Comparison of ENCODE assay signal across 8 cellular contexts in the genomic region with DNA sequence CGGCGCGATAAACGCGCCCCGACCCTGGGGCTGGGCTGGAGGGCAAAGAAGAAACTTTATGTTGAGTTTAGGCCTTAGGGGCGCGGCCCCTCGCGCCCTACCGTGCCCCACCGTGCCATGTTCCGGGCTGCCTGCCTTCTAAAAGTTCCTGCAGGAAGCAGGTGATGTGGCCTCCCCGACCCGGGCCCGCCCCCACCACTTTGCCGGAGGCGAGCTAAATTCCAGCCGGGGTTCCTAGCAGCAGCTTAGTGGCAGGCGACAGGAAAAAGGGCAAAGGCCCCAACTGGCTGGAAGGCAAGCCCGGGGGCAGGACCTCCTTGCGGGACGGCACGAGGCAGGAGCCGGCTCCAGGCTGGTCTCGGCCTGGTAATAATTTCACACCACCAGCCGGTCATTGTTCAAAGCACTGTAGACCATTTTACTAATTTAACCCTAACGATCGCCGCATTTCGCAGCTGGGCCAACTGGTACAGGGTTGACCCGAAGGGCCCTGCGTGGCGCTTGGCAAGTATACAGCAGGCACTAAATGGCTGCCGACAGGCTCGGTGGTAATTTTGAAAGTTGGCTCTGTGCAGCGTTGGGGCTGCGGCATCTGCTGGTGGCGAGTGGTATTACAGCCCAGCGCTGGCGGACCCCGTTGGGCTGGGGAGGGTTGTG. TPM values are rescaled to one million over a fixed set of nuclear protein-coding genes. Genes with fewer than 3 reads are reported as not detected.
DNase-seq lines count a peak whose midpoint lies in the region; ATAC-seq and TF ChIP-seq lines count a peak whose summit lies in the region.

No MANE protein-coding gene starts in this region.

- peak overlapping the region; percentile 81 for H3K4me3 Mint-ChIP-seq in endothelial cell (ENCODE audit: unreplicated experiment)

- peaks cover 17% of the 10 kb centered on the region for H3K36me3 ChIP-seq in HAP-1 (replicated peaks)

- no peak for ATAC-seq in GM19395 (IDR thresholded peaks at IDR 0.05; ENCODE audit: unreplicated experiment)

- in situ Hi-C loops in Caki2 (cut with HindIII; ENCODE audit: low pct_unique_long_range_greater_than_20kb, low sequenced_read_pairs) (no loop called here), HAP-1 (cut with MboI; ENCODE audit: low sequenced_read_pairs) (no loop called here)

- H3K9me3 Mint-ChIP-seq in endothelial cell (ENCODE audit: unreplicated experiment): no peaks in the 10 kb centered on the region

- H3K27ac Mint-ChIP-seq in endothelial cell (ENCODE audit: unreplicated experiment): no peak overlapping the region

- DNase-seq in Caki2 (ENCODE audit: low read depth): peak; percentile 61
- DNase-seq in HAP-1 (ENCODE audit: low spot score in 2 of 2): peak; percentile 47 to 84
- DNase-seq in NCI-H460 (ENCODE audit: extremely low read depth, low read depth): peak; percentile 64
- DNase-seq in activated CD8-positive, alpha-beta memory T cell treated with anti-CD3 and anti-CD28 coated beads for 48 hours (ENCODE audit: low read depth in 2 of 3, low spot score in 2 of 3): peak; percentile 60 to 94 (median 77)
- DNase-seq in endothelial cell (ENCODE audit: low spot score): peak; percentile 80
- peak; percentile 71 for DNase-seq in stimulated activated CD8-positive, alpha-beta memory T cell treated with anti-CD3 and anti-CD28 coated beads, Interleukin-4, amount 100 ng/mL, for 1 hour (ENCODE audit: low read depth in 2 of 2, low spot score in 1 of 2)

- H3K27me3 Mint-ChIP-seq in endothelial cell (ENCODE audit: unreplicated experiment): peaks cover 11% of the 10 kb centered on the region

- peak; percentile 100 for TF ChIP-seq CTCF in endothelial cell (IDR thresholded peaks at IDR 0.05; ENCODE audit: unreplicated experiment)

- H3K4me3 ChIP-seq in HAP-1 (peak overlapping the region; percentile 32), mononuclear cell (ENCODE audit: low read length) (peak overlapping the region; percentile 95)

- no peaks in the 10 kb centered on the region for H3K27me3 ChIP-seq in HAP-1 (ENCODE audit: low read depth)
- H3K27me3 ChIP-seq in mononuclear cell (ENCODE audit: insufficient read depth, low read length): no peaks in the 10 kb centered on the region

- H3K4me1 Mint-ChIP-seq in endothelial cell (ENCODE audit: unreplicated experiment): peaks cover 31% of the 10 kb centered on the region

- no peaks in the 10 kb centered on the region for H3K9me3 ChIP-seq in HAP-1
- H3K9me3 ChIP-seq in mononuclear cell (ENCODE audit: low read depth, low read length): no peaks in the 10 kb centered on the region

- H3K4me1 ChIP-seq in HAP-1: peaks cover 9% of the 10 kb centered on the region
- peaks cover 65% of the 10 kb centered on the region for H3K4me1 ChIP-seq in mononuclear cell (ENCODE audit: insufficient read depth, low read length)

- peaks cover 8% of the 10 kb centered on the region for H3K36me3 Mint-ChIP-seq in endothelial cell (ENCODE audit: low read depth, unreplicated experiment)

RNA-seq across cellular contexts. Expression of gene CCDC88C, which starts 0.9 kb away (rescaled TPM):
- 1.2 and 2.0 TPM in 2 replicates for total RNA-seq in Caki2 (2014; rRNA removed; shearing (Covaris generic); ENCODE audit: low replicate concordance)
- total RNA-seq in NCI-H460 (2014; rRNA removed; shearing (Covaris generic)): 8.5 and 14.7 TPM in 2 replicates
- polyA plus RNA-seq in NCI-H460 (2014; cell fraction: nucleus; rRNA removed): 10.8 and 19.8 TPM in 2 replicates
- 48.2 TPM for total RNA-seq in endothelial cell (ENCODE audit: unreplicated experiment)
- total RNA-seq in mononuclear cell: 174 TPM
